10 cellular contexts compared by ENCODE assay signal in the genomic region with DNA sequence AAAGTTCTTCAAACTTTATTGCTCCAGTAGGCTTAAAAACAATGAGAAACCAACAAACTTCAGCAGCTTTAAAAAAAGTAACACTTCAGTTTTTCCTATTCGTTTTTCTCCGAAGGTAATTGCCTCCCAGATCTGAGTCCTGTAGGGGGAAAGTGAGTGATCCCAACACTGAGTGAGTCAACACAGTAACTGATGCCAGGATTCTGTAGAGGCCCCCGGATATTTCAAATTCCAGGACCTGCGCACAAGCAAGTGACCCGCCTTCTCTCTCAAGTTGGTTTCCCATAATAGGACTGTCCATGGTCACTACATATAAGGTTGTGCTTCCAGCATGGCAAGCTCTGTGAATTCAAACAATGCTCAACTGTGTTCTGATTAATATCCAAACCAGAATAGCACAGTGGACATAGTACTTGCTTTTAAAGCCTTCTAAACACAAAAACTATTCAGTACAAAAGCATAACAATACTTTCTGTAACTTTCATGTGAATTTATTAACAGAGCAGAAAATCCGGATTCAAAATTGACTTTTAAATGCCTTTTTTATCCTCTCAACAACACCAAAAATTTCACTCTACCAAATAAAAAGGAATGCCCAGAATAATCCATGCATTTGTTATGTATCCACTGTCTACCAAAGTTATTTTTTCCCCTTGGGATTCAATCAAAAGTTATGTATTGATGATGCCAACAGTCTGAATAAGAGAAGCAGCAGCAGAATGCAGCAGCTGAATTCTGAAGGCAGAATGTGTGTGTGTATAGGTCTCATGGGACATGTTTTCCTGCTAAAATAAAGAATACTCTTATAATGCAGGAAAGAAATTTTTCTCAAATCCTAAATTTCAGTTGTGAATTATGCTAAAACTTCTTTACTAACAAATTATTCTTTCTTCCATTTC. TPM values are rescaled to one million over a fixed set of nuclear protein-coding genes. Genes with fewer than 3 reads are reported as not detected.
A peak's percentile ranks its signal among the peaks of the same experiment; 100 is the strongest.
DNase-seq lines count a peak whose midpoint lies in the region; ATAC-seq and TF ChIP-seq lines count a peak whose summit lies in the region.
"Had no signal": no experiment of that assay in that cellular context is flagged by ENCODE, and none has a peak within 500 bp of the region (broad histone marks: within the 10 kb centered on the region; RNA-seq: fewer than 3 reads in every experiment).

A gene (minus strand): TSS at position 194 of the 899 bp plus-strand sequence. CDS start 237 bp downstream, outside the sequence.

- ATAC-seq in left ventricle myocardium superior (peak; percentile 97), GM18873 (IDR thresholded peaks at IDR 0.05; ENCODE audit: low FRiP score, unreplicated experiment) (no peak)

- no peaks in the 10 kb centered on the region for H3K27me3 Mint-ChIP-seq in CD14-positive monocyte (ENCODE audit: low read depth in 3 of 3)
- H3K27me3 Mint-ChIP-seq: B cell had no signal

- H4K12ac ChIP-seq in trophoblast cell (ENCODE audit: low read depth, low read length): no peak within 1 kb of the TSS

- TF ChIP-seq CTCF in osteoblast (IDR thresholded peaks at IDR 0.05; ENCODE audit: extremely low read depth, low read depth, low read length) (no peak), CD14-positive monocyte (IDR thresholded peaks at IDR 0.05) (no peak)

- no peaks in the 10 kb centered on the region for H3K4me1 ChIP-seq in osteoblast (ENCODE audit: insufficient read depth, low read length)
- H3K4me1 ChIP-seq in trophoblast cell (ENCODE audit: control insufficient read depth in 1 of 2, insufficient read depth in 2 of 2, low read length in 2 of 2): no peaks in the 10 kb centered on the region

- no peak within 1 kb of the TSS for H3K4ac ChIP-seq in trophoblast cell (ENCODE audit: low read depth, low read length)

- H3K9me3 ChIP-seq in osteoblast (ENCODE audit: low read depth, low read length) (no peaks in the 10 kb centered on the region), trophoblast cell (ENCODE audit: insufficient read depth, low read depth, low read length) (no peaks in the 10 kb centered on the region)

- no peak within 1 kb of the TSS for H4K91ac ChIP-seq in trophoblast cell (ENCODE audit: low read depth, low read length)

- H3K79me2 ChIP-seq in osteoblast (ENCODE audit: insufficient read depth, low read length) (no peaks in the 10 kb centered on the region), trophoblast cell (ENCODE audit: control insufficient read depth, insufficient read depth, low read length, poor library complexity) (no peaks in the 10 kb centered on the region)

- intact Hi-C loops in left ventricle myocardium superior (cut with micrococcal nuclease) (no loop called here), CD14-positive monocyte (cut with micrococcal nuclease) (no loop called here)

- no peak within 1 kb of the TSS for H3K4me3 Mint-ChIP-seq in CD14-positive monocyte
- H3K4me3 Mint-ChIP-seq: B cell had no signal

- H3K27ac Mint-ChIP-seq in CD14-positive monocyte: no peak within 1 kb of the TSS
- H3K27ac Mint-ChIP-seq: B cell had no signal

- H3K4me2 ChIP-seq in osteoblast (ENCODE audit: insufficient read depth, low read length): no peak within 1 kb of the TSS
- no peak within 1 kb of the TSS for H3K4me2 ChIP-seq in trophoblast cell (ENCODE audit: low read length)

- no peak within 1 kb of the TSS for H3K23ac ChIP-seq in trophoblast cell (ENCODE audit: low read length)

- no CpG with 5 or more reads among the region's 6 CpGs for WGBS in trophoblast cell (ENCODE audit: extremely low coverage, insufficient coverage, insufficient read length)

- in situ Hi-C loops in ACHN (cut with HindIII; ENCODE audit: low pct_ligation_motif_present, low pct_unique_long_range_greater_than_20kb, low sequenced_read_pairs): no loop called here

- no peaks in the 10 kb centered on the region for H3K79me1 ChIP-seq in trophoblast cell (ENCODE audit: low read length)

- H3K4me3 ChIP-seq in osteoblast (ENCODE audit: insufficient read depth, low read length) (peak within 1 kb of the TSS; percentile 38), trophoblast cell (ENCODE audit: low read depth, low read length) (no peak within 1 kb of the TSS)

- H4K20me1 ChIP-seq in osteoblast (ENCODE audit: insufficient read depth, low read length): no peaks in the 10 kb centered on the region

- H3K9ac ChIP-seq in trophoblast cell (ENCODE audit: low read length): no peak within 1 kb of the TSS

- no peak within 1 kb of the TSS for H3K14ac ChIP-seq in trophoblast cell (ENCODE audit: low read length)

- no peak within 1 kb of the TSS for H2AK5ac ChIP-seq in trophoblast cell (ENCODE audit: low read length)

- no peak within 1 kb of the TSS for H3K18ac ChIP-seq in trophoblast cell (ENCODE audit: low read length)

- no peaks in the 10 kb centered on the region for H3K4me1 Mint-ChIP-seq in CD14-positive monocyte
- H3K4me1 Mint-ChIP-seq: B cell had no signal

- H2BK5ac ChIP-seq in trophoblast cell (ENCODE audit: low read depth, low read length, poor library complexity): no peak within 1 kb of the TSS

- H3K9me3 Mint-ChIP-seq in CD14-positive monocyte: peaks cover 0 to 3% (median 0%) of the 10 kb centered on the region in 7 donors

- H4K8ac ChIP-seq in trophoblast cell (ENCODE audit: low read depth, low read length): no peak within 1 kb of the TSS

- H3K27me3 ChIP-seq in osteoblast (ENCODE audit: insufficient read depth, low read length): no peaks in the 10 kb centered on the region
- H3K27me3 ChIP-seq in trophoblast cell (ENCODE audit: insufficient read depth, low read length): no peaks in the 10 kb centered on the region

- H3K27ac ChIP-seq in angular gyrus (ENCODE audit: low read depth, low read length) (peak within 1 kb of the TSS; percentile 56), osteoblast (ENCODE audit: low read depth, low read length) (peak within 1 kb of the TSS; percentile 7), trophoblast cell (ENCODE audit: low read depth, low read length) (no peak within 1 kb of the TSS)

- peak; percentile 14 for DNase-seq in ACHN
- DNase-seq in left ventricle myocardium superior: peak; percentile 40
- DNase-seq in osteoblast (ENCODE audit: insufficient read length, low spot score, missing footprints): no peak
- no peak for DNase-seq in SKM-1 (lab: John Stamatoyannopoulos, UW; ENCODE audit: unreplicated experiment)
- DNase-seq in trophoblast cell: no peak
- no peak for DNase-seq in CD14-positive monocyte (ENCODE audit: low spot score)
- DNase-seq: stimulated activated naive CD4-positive, alpha-beta T cell treated with Interleukin-2 at 50 U/mL for 16 hours had no signal

- H3K36me3 ChIP-seq in osteoblast (ENCODE audit: insufficient read depth, low read length) (no peaks in the 10 kb centered on the region), trophoblast cell (ENCODE audit: control insufficient read depth in 1 of 2, insufficient read depth in 2 of 2, low read length in 2 of 2) (no peaks in the 10 kb centered on the region)

- H3K36me3 Mint-ChIP-seq in CD14-positive monocyte: no peaks in the 10 kb centered on the region

- H2AFZ ChIP-seq in osteoblast (ENCODE audit: low read length) (no peak within 1 kb of the TSS), trophoblast cell (ENCODE audit: insufficient read depth, low read length, poor library complexity) (no peak within 1 kb of the TSS)

- no peak within 1 kb of the TSS for H2BK12ac ChIP-seq in trophoblast cell (ENCODE audit: low read length)

- H2BK120ac ChIP-seq in trophoblast cell (ENCODE audit: insufficient read depth, low read length, poor library complexity): no peak within 1 kb of the TSS

RNA-seq across cellular contexts. Expression of the gene that starts here (rescaled TPM):
- total RNA-seq in left ventricle myocardium superior (131 TPM), osteoblast (12.7 and 13.8 TPM in 2 replicates)
- polyA plus RNA-seq in trophoblast cell (2013): 3.2 and 3.3 TPM in 2 replicates
- polyA plus RNA-seq in CD14-positive monocyte: under 1 TPM in 1 of 2 donors, not detected in 1; 0.23 TPM

Comparison
In these comparisons a context has a peak if more than half of its experiments do, and no peak if none do; other contexts are left out.
1. DNase-seq: peak in ACHN (single experiment) and left ventricle myocardium superior (single experiment); none in osteoblast (single experiment), SKM-1 (single experiment), trophoblast cell (0 of 2) and CD14-positive monocyte (single experiment).